ENCODE assay signal across 29 cellular contexts in genomic region chr4:37216209-37216608, GRCh38. TPM values are rescaled to one million over a fixed set of nuclear protein-coding genes. Genes with fewer than 3 reads are reported as not detected.
"Had no signal": no experiment of that assay in that cellular context is flagged by ENCODE, and none has a peak within 500 bp of the region (broad histone marks: within the 10 kb centered on the region; RNA-seq: fewer than 3 reads in every experiment).

No MANE protein-coding gene starts in this region.

- ATAC-seq: stimulated activated effector memory CD8-positive, alpha-beta T cell treated with anti-CD3 and anti-CD28 coated beads, Interleukin-12 subunit alpha, Interleukin-12 subunit beta, amount 100 ng/mL, for 72 hours; stimulated activated memory B cell treated with anti-CD40 and anti-IgM and Interleukin-4, amounts not matched to agents 10 μg/mL and 1 μg/mL and 100 μg/mL, for 72 hours; stimulated activated naive B cell treated with anti-CD40 and anti-IgM and Interleukin-4, amounts not matched to agents 10 μg/mL and 1 μg/mL and 100 μg/mL, for 72 hours; stimulated activated naive CD8-positive, alpha-beta T cell treated with anti-CD3 and anti-CD28 coated beads, Interleukin-15, amount 100 ng/mL, for 72 hours; stimulated activated naive CD8-positive, alpha-beta T cell treated with anti-CD3 and anti-CD28 coated beads, Interleukin-15, Interleukin-2, amounts not matched to agents 100 U/mL and 50 U/mL, for 24 hours; upper lobe of right lung had no signal

- H3K9me3 Mint-ChIP-seq: stimulated activated naive B cell treated with anti-CD40 and anti-IgM and Interleukin-4, amounts not matched to agents 10 μg/mL and 1 μg/mL and 100 μg/mL, for 72 hours; stimulated activated naive CD8-positive, alpha-beta T cell treated with anti-CD3 and anti-CD28 coated beads, Interleukin-15, amount 100 ng/mL, for 72 hours; stimulated activated naive CD8-positive, alpha-beta T cell treated with anti-CD3 and anti-CD28 coated beads, Interleukin-15, Interleukin-2, amounts not matched to agents 100 ng/mL and 50 ng/mL, for 24 hours; type B pancreatic cell had no signal

- DNase-seq: stimulated activated CD4-positive, alpha-beta T cell treated with anti-CD3 and anti-CD28 coated beads, Interleukin-2, amount 100 ng/mL, for 48 hours; stimulated activated CD4-positive, alpha-beta T cell treated with anti-CD3 and anti-CD28 coated beads, Interleukin-4, amount 100 ng/mL, for 1 hour; stimulated activated CD4-positive, alpha-beta T cell treated with anti-CD3 and anti-CD28 coated beads, Interleukin-4, amount 100 ng/mL, for 24 hours; stimulated activated CD4-positive, alpha-beta T cell treated with anti-CD3 and anti-CD28 coated beads, Interleukin-4, amount 100 ng/mL, for 4 hours; stimulated activated CD8-positive, alpha-beta memory T cell treated with anti-CD3 and anti-CD28 coated beads, Interleukin-4, amount 100 ng/mL, for 48 hours; stimulated activated naive B cell treated with anti-CD40 and anti-IgM and Interleukin-4, amounts not matched to agents 10 μg/mL and 1 μg/mL and 100 μg/mL, for 72 hours; stimulated activated naive CD4-positive, alpha-beta T cell; stimulated activated naive CD4-positive, alpha-beta T cell treated with Interleukin-2 at 50 U/mL for 16 hours; stimulated activated naive CD8-positive, alpha-beta T cell treated with anti-CD3 and anti-CD28 coated beads, Interleukin-15, amount 100 ng/mL, for 72 hours; stimulated activated naive CD8-positive, alpha-beta T cell treated with anti-CD3 and anti-CD28 coated beads, Interleukin-15, Interleukin-2, amounts not matched to agents 100 U/mL and 50 U/mL, for 24 hours; stomach; substantia nigra; testis; thyroid gland; tibial artery; transverse colon; trophoblast cell; upper lobe of left lung; upper lobe of right lung; uterus had no signal

- H3K4me1 Mint-ChIP-seq: stimulated activated effector memory CD8-positive, alpha-beta T cell treated with anti-CD3 and anti-CD28 coated beads, Interleukin-12 subunit alpha, Interleukin-12 subunit beta, amount 100 ng/mL, for 72 hours; stimulated activated memory B cell treated with anti-CD40 and anti-IgM and Interleukin-4, amounts not matched to agents 10 μg/mL and 1 μg/mL and 100 μg/mL, for 72 hours; stimulated activated naive B cell treated with anti-CD40 and anti-IgM and Interleukin-4, amounts not matched to agents 10 μg/mL and 1 μg/mL and 100 μg/mL, for 72 hours; stimulated activated naive CD8-positive, alpha-beta T cell treated with anti-CD3 and anti-CD28 coated beads, Interleukin-15, amount 100 ng/mL, for 72 hours had no signal

- H3K36me3 ChIP-seq: stomach, suprapubic skin, thoracic aorta, thyroid gland, tibial artery, tibial nerve, transverse colon, upper lobe of left lung, upper lobe of right lung, uterus, vagina had no signal

- H3K27ac ChIP-seq: stomach, suprapubic skin, testis, thoracic aorta, thyroid gland, tibial artery, tibial nerve, transverse colon, upper lobe of left lung, upper lobe of right lung, uterus, vagina had no signal

- H3K9me3 ChIP-seq: stomach, suprapubic skin, testis, thoracic aorta, thyroid gland, tibial artery, tibial nerve, transverse colon, upper lobe of left lung, upper lobe of right lung, uterus, vagina had no signal

- H3K4me3 Mint-ChIP-seq: stimulated activated effector memory CD8-positive, alpha-beta T cell treated with anti-CD3 and anti-CD28 coated beads, Interleukin-12 subunit alpha, Interleukin-12 subunit beta, amount 100 ng/mL, for 72 hours; stimulated activated memory B cell treated with anti-CD40 and anti-IgM and Interleukin-4, amounts not matched to agents 10 μg/mL and 1 μg/mL and 100 μg/mL, for 72 hours; stimulated activated naive B cell treated with anti-CD40 and anti-IgM and Interleukin-4, amounts not matched to agents 10 μg/mL and 1 μg/mL and 100 μg/mL, for 72 hours; stimulated activated naive CD8-positive, alpha-beta T cell treated with anti-CD3 and anti-CD28 coated beads, Interleukin-15, amount 100 ng/mL, for 72 hours; stimulated activated naive CD8-positive, alpha-beta T cell treated with anti-CD3 and anti-CD28 coated beads, Interleukin-15, Interleukin-2, amounts not matched to agents 100 ng/mL and 50 ng/mL, for 24 hours; type B pancreatic cell had no signal

- H3K27me3 ChIP-seq: stomach, suprapubic skin, testis, thyroid gland, tibial artery, tibial nerve, transverse colon, upper lobe of left lung, upper lobe of right lung, uterus, vagina had no signal

- H3K36me3 Mint-ChIP-seq: stimulated activated effector memory CD8-positive, alpha-beta T cell treated with anti-CD3 and anti-CD28 coated beads, Interleukin-12 subunit alpha, Interleukin-12 subunit beta, amount 100 ng/mL, for 72 hours; stimulated activated memory B cell treated with anti-CD40 and anti-IgM and Interleukin-4, amounts not matched to agents 10 μg/mL and 1 μg/mL and 100 μg/mL, for 72 hours; stimulated activated naive B cell treated with anti-CD40 and anti-IgM and Interleukin-4, amounts not matched to agents 10 μg/mL and 1 μg/mL and 100 μg/mL, for 72 hours; type B pancreatic cell had no signal

- H3K4me1 ChIP-seq: suprapubic skin, testis, thyroid gland, tibial artery, tibial nerve, transverse colon, upper lobe of left lung, upper lobe of right lung, uterus, vagina had no signal

- FAIRE-seq: urothelium cell line had no signal

- H3K27ac Mint-ChIP-seq: stimulated activated effector memory CD8-positive, alpha-beta T cell treated with anti-CD3 and anti-CD28 coated beads, Interleukin-12 subunit alpha, Interleukin-12 subunit beta, amount 100 ng/mL, for 72 hours; stimulated activated memory B cell treated with anti-CD40 and anti-IgM and Interleukin-4, amounts not matched to agents 10 μg/mL and 1 μg/mL and 100 μg/mL, for 72 hours; stimulated activated naive B cell treated with anti-CD40 and anti-IgM and Interleukin-4, amounts not matched to agents 10 μg/mL and 1 μg/mL and 100 μg/mL, for 72 hours; stimulated activated naive CD8-positive, alpha-beta T cell treated with anti-CD3 and anti-CD28 coated beads, Interleukin-15, amount 100 ng/mL, for 72 hours; stimulated activated naive CD8-positive, alpha-beta T cell treated with anti-CD3 and anti-CD28 coated beads, Interleukin-15, Interleukin-2, amounts not matched to agents 100 ng/mL and 50 ng/mL, for 24 hours; type B pancreatic cell had no signal

- H3K4me3 ChIP-seq: stomach, suprapubic skin, testis, thoracic aorta, thyroid gland, tibial artery, tibial nerve, transverse colon, upper lobe of left lung, upper lobe of right lung, uterus, vagina had no signal

- H3K27me3 Mint-ChIP-seq: stimulated activated memory B cell treated with anti-CD40 and anti-IgM and Interleukin-4, amounts not matched to agents 10 μg/mL and 1 μg/mL and 100 μg/mL, for 72 hours; stimulated activated naive B cell treated with anti-CD40 and anti-IgM and Interleukin-4, amounts not matched to agents 10 μg/mL and 1 μg/mL and 100 μg/mL, for 72 hours; stimulated activated naive CD8-positive, alpha-beta T cell treated with anti-CD3 and anti-CD28 coated beads, Interleukin-15, amount 100 ng/mL, for 72 hours had no signal

RNA-seq across cellular contexts. Expression of gene NWD2, which starts 28.3 kb away (rescaled TPM):
- total RNA-seq: thoracic aorta, upper lobe of left lung, upper lobe of right lung had no signal
